Comparison of ENCODE assay signal across 8 cellular contexts in the genomic region with DNA sequence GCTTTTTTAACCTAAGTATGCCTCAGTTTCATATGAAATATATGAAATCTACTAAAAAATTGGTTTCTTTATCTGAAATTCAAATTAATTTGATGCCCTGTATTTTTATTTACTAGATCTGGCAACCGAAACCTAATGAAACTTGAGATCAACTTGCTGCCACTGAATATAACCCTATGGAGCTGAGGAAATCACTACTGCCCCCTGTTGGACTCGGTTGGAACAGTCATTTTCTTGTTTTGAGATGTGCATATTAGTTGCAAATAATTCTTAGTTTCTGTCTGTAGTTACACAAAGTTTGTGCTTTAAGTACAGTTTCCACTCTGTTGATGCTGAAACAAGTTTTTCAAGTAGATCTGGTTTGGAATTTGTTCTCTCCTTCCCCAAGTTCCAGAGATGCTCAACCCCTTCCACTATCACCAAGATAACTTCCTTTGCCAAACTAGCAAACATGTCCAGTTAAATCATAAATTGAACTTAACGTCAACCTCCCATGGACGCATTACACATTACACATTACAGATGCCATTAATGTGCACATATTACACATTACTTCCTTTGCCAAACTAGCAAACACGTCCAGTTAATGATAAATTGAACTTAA. TPM values are rescaled to one million over a fixed set of nuclear protein-coding genes. Genes with fewer than 3 reads are reported as not detected.
DNase-seq lines count a peak whose midpoint lies in the region; ATAC-seq and TF ChIP-seq lines count a peak whose summit lies in the region.

No MANE protein-coding gene starts in this region.

- no peaks in the 10 kb centered on the region for H3K27me3 ChIP-seq in OCI-LY1 (ENCODE audit: insufficient read depth, low read length)

- no peak overlapping the region for H3K27ac ChIP-seq in OCI-LY1 (ENCODE audit: low read depth, low read length, poor library complexity, severe bottlenecking)

- peaks cover 8% of the 10 kb centered on the region for H3K27me3 Mint-ChIP-seq in activated naive CD8-positive, alpha-beta T cell treated with anti-CD3 and anti-CD28 coated beads for 36 hours

- no peaks in the 10 kb centered on the region; the same call in 1 of the 2 replicates for H3K9me3 ChIP-seq in OCI-LY1 (ENCODE audit: low read length)

- peak; percentile 87 for DNase-seq in DMS 273 (lab: John Stamatoyannopoulos, UW; ENCODE audit: unreplicated experiment)
- peak; percentile 39 for DNase-seq in HK-2 (ENCODE audit: unreplicated experiment)
- DNase-seq in activated naive CD8-positive, alpha-beta T cell treated with anti-CD3 and anti-CD28 coated beads for 36 hours, result peak; percentile 24
- peak; percentile 2 to 16 for DNase-seq in hippocampal formation (lab: John Stamatoyannopoulos, UW)
- peak; percentile 25 for DNase-seq in stimulated activated CD4-positive, alpha-beta T cell treated with anti-CD3 and anti-CD28 coated beads, Interleukin-12 subunit alpha, Interleukin-12 subunit beta, amount 100 ng/mL, for 4 hours
- no peak for DNase-seq in cerebellar nuclear complex (lab: John Stamatoyannopoulos, UW)

- H3F3A ChIP-seq in OCI-LY1 (ENCODE audit: insufficient read depth, low read length), result no peaks in the 10 kb centered on the region

- no peak overlapping the region for H3K9ac ChIP-seq in OCI-LY1 (ENCODE audit: low read length)

- no peaks in the 10 kb centered on the region for H3K9me2 ChIP-seq in OCI-LY1 (ENCODE audit: low read depth, low read length)

- no peaks in the 10 kb centered on the region for H4K20me1 ChIP-seq in OCI-LY1 (ENCODE audit: insufficient read depth, low read length)

- ATAC-seq in HG03175 (IDR thresholded peaks at IDR 0.05; ENCODE audit: unreplicated experiment), result no peak

- H3K4me2 ChIP-seq in OCI-LY1 (ENCODE audit: low read length), result no peak overlapping the region

- TF ChIP-seq CTCF in OCI-LY1 (IDR thresholded peaks at IDR 0.05; ENCODE audit: low read length), result peak; percentile 96

- H3K4me1 ChIP-seq in OCI-LY1 (ENCODE audit: insufficient read depth, low read length, severe bottlenecking), result no peaks in the 10 kb centered on the region

- no peak overlapping the region for H3K4me3 ChIP-seq in OCI-LY1 (ENCODE audit: low read depth, low read length, poor library complexity, severe bottlenecking)

- H3K36me3 ChIP-seq in OCI-LY1 (ENCODE audit: insufficient read depth, low read length), result no peaks in the 10 kb centered on the region

- no peak overlapping the region for H3K4me3 Mint-ChIP-seq in activated naive CD8-positive, alpha-beta T cell treated with anti-CD3 and anti-CD28 coated beads for 36 hours

- peaks cover 1% of the 10 kb centered on the region for H3K9me3 Mint-ChIP-seq in activated naive CD8-positive, alpha-beta T cell treated with anti-CD3 and anti-CD28 coated beads for 36 hours

- H3K79me2 ChIP-seq in OCI-LY1 (ENCODE audit: insufficient read depth, low read length), result no peaks in the 10 kb centered on the region

- no peaks in the 10 kb centered on the region for H3K36me3 Mint-ChIP-seq in activated naive CD8-positive, alpha-beta T cell treated with anti-CD3 and anti-CD28 coated beads for 36 hours

- H3K27ac Mint-ChIP-seq in activated naive CD8-positive, alpha-beta T cell treated with anti-CD3 and anti-CD28 coated beads for 36 hours, result no peak overlapping the region

- no peak overlapping the region for H2AFZ ChIP-seq in OCI-LY1 (ENCODE audit: low read length)

- H3K4me1 Mint-ChIP-seq in activated naive CD8-positive, alpha-beta T cell treated with anti-CD3 and anti-CD28 coated beads for 36 hours, result no peaks in the 10 kb centered on the region

RNA-seq across cellular contexts. Expression of gene EXOC4, which starts 22.2 kb away (rescaled TPM):
- total RNA-seq in activated naive CD8-positive, alpha-beta T cell treated with anti-CD3 and anti-CD28 coated beads for 36 hours, result 10 to 100 TPM; 41.7 to 45.7 TPM

Comparison
In these comparisons a context has a peak if more than half of its experiments do, and no peak if none do; other contexts are left out.
1. DNase-seq: peak in DMS 273 (single experiment), HK-2 (single experiment), activated naive CD8-positive, alpha-beta T cell treated with anti-CD3 and anti-CD28 coated beads for 36 hours (single experiment), hippocampal formation (2 of 2) and stimulated activated CD4-positive, alpha-beta T cell treated with anti-CD3 and anti-CD28 coated beads, Interleukin-12 subunit alpha, Interleukin-12 subunit beta, amount 100 ng/mL, for 4 hours (single experiment); none in cerebellar nuclear complex (0 of 2).